ENCODE assay signal across 29 cellular contexts in genomic region chr6:18703546-18703945, GRCh38.
"Had no signal": no experiment of that assay in that cellular context is flagged by ENCODE, and none has a peak within 500 bp of the region (broad histone marks: within the 10 kb centered on the region; RNA-seq: fewer than 3 reads in every experiment).

No MANE protein-coding gene starts in this region.

- ATAC-seq: activated naive CD4-positive, alpha-beta T cell treated with anti-CD3 and anti-CD28 coated beads, Interleukin-2, amount 50 U/mL, for 72 hours; activated naive CD8-positive, alpha-beta T cell treated with anti-CD3 and anti-CD28 coated beads, Interleukin-2, amount 50 U/mL, for 24 hours; activated T-cell treated with anti-CD3 and anti-CD28 coated beads, Interleukin-2, amount 50 U/mL, for 4 hours; activated T-cell treated with anti-CD3 and anti-CD28 coated beads, Interleukin-2, amount 50 U/mL, for 72 hours; activated T-helper 17 cell treated with anti-CD3 and anti-CD28 coated beads, Interleukin-2, amount 50 U/mL, for 72 hours; body of pancreas had no signal

- DNase-seq: activated effector memory CD4-positive, alpha-beta T cell treated with anti-CD3 and anti-CD28 coated beads, Interleukin-2, amount 50 U/mL, for 16 hours; activated effector memory CD4-positive, alpha-beta T cell treated with Interleukin-2 at 50 U/mL for 16 hours; activated gamma-delta T cell; activated gamma-delta T cell treated with Interleukin-2 at 50 U/mL for 16 hours; activated naive CD4-positive, alpha-beta T cell; activated naive CD4-positive, alpha-beta T cell treated with anti-CD3 and anti-CD28 coated beads for 36 hours; activated naive CD4-positive, alpha-beta T cell treated with anti-CD3 and anti-CD28 coated beads, Interleukin-2, amount 10 ng/mL, durations not matched to agents 7 days and 5 days; activated naive CD4-positive, alpha-beta T cell treated with anti-CD3 and anti-CD28 coated beads, Interleukin-2, amount 50 U/mL, for 16 hours; activated naive CD4-positive, alpha-beta T cell treated with Interleukin-2 at 50 U/mL for 16 hours; activated naive CD8-positive, alpha-beta T cell treated with anti-CD3 and anti-CD28 coated beads for 36 hours; activated naive CD8-positive, alpha-beta T cell treated with anti-CD3 and anti-CD28 coated beads, Interleukin-2, amount 10 ng/mL, durations not matched to agents 7 days and 5 days; activated naive CD8-positive, alpha-beta T cell treated with anti-CD3 and anti-CD28 coated beads, Interleukin-2, amount 50 U/mL, for 24 hours; activated T-cell treated with anti-CD3 and anti-CD28 coated beads, Interleukin-2, amount 50 U/mL, for 1 hour; activated T-cell treated with anti-CD3 and anti-CD28 coated beads, Interleukin-2, amount 50 U/mL, for 24 hours; activated T-cell treated with anti-CD3 and anti-CD28 coated beads, Interleukin-2, amount 50 U/mL, for 4 hours; activated T-cell treated with anti-CD3 and anti-CD28 coated beads, Interleukin-2, amount 50 U/mL, for 48 hours; activated T-cell treated with anti-CD3 and anti-CD28 coated beads, Interleukin-2, amount 50 U/mL, for 72 hours; adrenal gland; amniotic stem cell; amygdala; anterior cingulate cortex; aorta; body of pancreas; brain microvascular endothelial cell; caudate nucleus; central memory CD4-positive, alpha-beta T cell; cerebellar nuclear complex had no signal
